In genomic region chr3:53478921-53479664, GRCh38 we compare ENCODE assay signal across 2 cellular contexts.
TF ChIP-seq lines count a peak whose summit lies in the region.

No MANE protein-coding gene starts in this region.

TF ChIP-seq in H1, 55 proteins besides CTCF, POLR2A, EP300 and RAD21:
- TF ChIP-seq HDAC2 (IDR thresholded peaks at IDR 0.05; ENCODE audit: borderline replicate concordance in 1 of 2, low read depth in 2 of 2, low read length in 2 of 2) (no peak), TBP (IDR thresholded peaks at IDR 0.05; ENCODE audit: low read depth, low read length) (no peak), GTF2F1 (IDR thresholded peaks at IDR 0.05; ENCODE audit: borderline replicate concordance, low read depth, low read length) (no peak), CHD2 (IDR thresholded peaks at IDR 0.05; ENCODE audit: low read length) (no peak), RNF2 (IDR thresholded peaks at IDR 0.05; ENCODE audit: borderline replicate concordance, low read depth, low read length, missing control alignments, poor library complexity, severe bottlenecking) (no peak), RBBP5 (IDR thresholded peaks at IDR 0.05; ENCODE audit: borderline replicate concordance, low read depth, low read length) (no peak), MAFK (IDR thresholded peaks at IDR 0.05; ENCODE audit: low read depth, low read length) (no peak), SUZ12 (IDR thresholded peaks at IDR 0.05; ENCODE audit: low read length) (no peak), BACH1 (IDR thresholded peaks at IDR 0.05; ENCODE audit: low read length) (no peak), KDM1A (IDR thresholded peaks at IDR 0.05; ENCODE audit: borderline replicate concordance, low read length) (no peak), YY1 (IDR thresholded peaks at IDR 0.05; ENCODE audit: low read depth, low read length) (no peak), RFX5 (IDR thresholded peaks at IDR 0.05; ENCODE audit: borderline replicate concordance, low read depth, low read length) (no peak), POU5F1 (IDR thresholded peaks at IDR 0.05; ENCODE audit: low read depth, low read length) (no peak), FOSL1 (IDR thresholded peaks at IDR 0.05; ENCODE audit: insufficient read depth, low read depth, low read length) (no peak)
- TF ChIP-seq, protein P1, sequence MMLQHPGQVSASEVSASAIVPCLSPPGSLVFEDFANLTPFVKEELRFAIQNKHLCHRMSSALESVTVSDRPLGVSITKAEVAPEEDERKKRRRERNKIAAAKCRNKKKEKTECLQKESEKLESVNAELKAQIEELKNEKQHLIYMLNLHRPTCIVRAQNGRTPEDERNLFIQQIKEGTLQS (IDR thresholded peaks at IDR 0.05; ENCODE audit: insufficient read depth, low read depth, low read length), result no peak

TF ChIP-seq in HepG2, 621 proteins besides CTCF, POLR2A, EP300 and RAD21 (continues in another document):
- TF ChIP-seq ZSCAN25 (CRISPR knock-in tag; IDR thresholded peaks at IDR 0.05), result 0 out of 2 replicates have a peak, but pooled peaks have one; percentile 54
- 0 out of 2 replicates have a peak, but pooled peaks have one; percentile 19 for TF ChIP-seq HNF4G (IDR thresholded peaks at IDR 0.05; ENCODE audit: borderline replicate concordance, low read depth, low read length)
- no peak for TF ChIP-seq HNF4G (CRISPR knock-in tag; IDR thresholded peaks at IDR 0.05; ENCODE audit: borderline replicate concordance, low read depth)
- peak; percentile 8; the same call in 1 of the 2 replicates for TF ChIP-seq ZNF501 (CRISPR knock-in tag; IDR thresholded peaks at IDR 0.05)
- 0 out of 2 replicates have a peak, but pooled peaks have one; percentile 34 for TF ChIP-seq FOXO4 (CRISPR knock-in tag; conservative IDR thresholded peaks at IDR 0.05)
- no peak for TF ChIP-seq ZNF564 (CRISPR knock-in tag; IDR thresholded peaks at IDR 0.05)
- TF ChIP-seq, protein P2, sequence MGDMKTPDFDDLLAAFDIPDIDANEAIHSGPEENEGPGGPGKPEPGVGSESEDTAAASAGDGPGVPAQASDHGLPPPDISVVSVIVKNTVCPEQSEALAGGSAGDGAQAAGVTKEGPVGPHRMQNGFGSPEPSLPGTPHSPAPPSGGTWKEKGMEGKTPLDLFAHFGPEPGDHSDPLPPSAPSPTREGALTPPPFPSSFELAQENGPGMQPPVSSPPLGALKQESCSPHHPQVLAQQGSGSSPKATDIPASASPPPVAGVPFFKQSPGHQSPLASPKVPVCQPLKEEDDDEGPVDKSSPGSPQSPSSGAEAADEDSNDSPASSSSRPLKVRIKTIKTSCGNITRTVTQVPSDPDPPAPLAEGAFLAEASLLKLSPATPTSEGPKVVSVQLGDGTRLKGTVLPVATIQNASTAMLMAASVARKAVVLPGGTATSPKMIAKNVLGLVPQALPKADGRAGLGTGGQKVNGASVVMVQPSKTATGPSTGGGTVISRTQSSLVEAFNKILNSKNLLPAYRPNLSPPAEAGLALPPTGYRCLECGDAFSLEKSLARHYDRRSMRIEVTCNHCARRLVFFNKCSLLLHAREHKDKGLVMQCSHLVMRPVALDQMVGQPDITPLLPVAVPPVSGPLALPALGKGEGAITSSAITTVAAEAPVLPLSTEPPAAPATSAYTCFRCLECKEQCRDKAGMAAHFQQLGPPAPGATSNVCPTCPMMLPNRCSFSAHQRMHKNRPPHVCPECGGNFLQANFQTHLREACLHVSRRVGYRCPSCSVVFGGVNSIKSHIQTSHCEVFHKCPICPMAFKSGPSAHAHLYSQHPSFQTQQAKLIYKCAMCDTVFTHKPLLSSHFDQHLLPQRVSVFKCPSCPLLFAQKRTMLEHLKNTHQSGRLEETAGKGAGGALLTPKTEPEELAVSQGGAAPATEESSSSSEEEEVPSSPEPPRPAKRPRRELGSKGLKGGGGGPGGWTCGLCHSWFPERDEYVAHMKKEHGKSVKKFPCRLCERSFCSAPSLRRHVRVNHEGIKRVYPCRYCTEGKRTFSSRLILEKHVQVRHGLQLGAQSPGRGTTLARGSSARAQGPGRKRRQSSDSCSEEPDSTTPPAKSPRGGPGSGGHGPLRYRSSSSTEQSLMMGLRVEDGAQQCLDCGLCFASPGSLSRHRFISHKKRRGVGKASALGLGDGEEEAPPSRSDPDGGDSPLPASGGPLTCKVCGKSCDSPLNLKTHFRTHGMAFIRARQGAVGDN (CRISPR knock-in tag; IDR thresholded peaks at IDR 0.05), result peak; percentile 38
- TF ChIP-seq ZFP37 (CRISPR knock-in tag; IDR thresholded peaks at IDR 0.05; ENCODE audit: borderline replicate concordance), result no peak
- 0 out of 2 replicates have a peak, but pooled peaks have one; percentile 13 for TF ChIP-seq ZSCAN31 (CRISPR knock-in tag; IDR thresholded peaks at IDR 0.05; ENCODE audit: low read depth)
- TF ChIP-seq ZNF451 (CRISPR knock-in tag; IDR thresholded peaks at IDR 0.05), result 0 out of 2 replicates have a peak, but pooled peaks have one; percentile 20
- 0 out of 2 replicates have a peak, but pooled peaks have one; percentile 51 for TF ChIP-seq MYPOP (CRISPR knock-in tag; IDR thresholded peaks at IDR 0.05)
- 0 out of 2 replicates have a peak, but pooled peaks have one; percentile 22 for TF ChIP-seq CEBPG (CRISPR knock-in tag; IDR thresholded peaks at IDR 0.05)
- TF ChIP-seq, protein P3, sequence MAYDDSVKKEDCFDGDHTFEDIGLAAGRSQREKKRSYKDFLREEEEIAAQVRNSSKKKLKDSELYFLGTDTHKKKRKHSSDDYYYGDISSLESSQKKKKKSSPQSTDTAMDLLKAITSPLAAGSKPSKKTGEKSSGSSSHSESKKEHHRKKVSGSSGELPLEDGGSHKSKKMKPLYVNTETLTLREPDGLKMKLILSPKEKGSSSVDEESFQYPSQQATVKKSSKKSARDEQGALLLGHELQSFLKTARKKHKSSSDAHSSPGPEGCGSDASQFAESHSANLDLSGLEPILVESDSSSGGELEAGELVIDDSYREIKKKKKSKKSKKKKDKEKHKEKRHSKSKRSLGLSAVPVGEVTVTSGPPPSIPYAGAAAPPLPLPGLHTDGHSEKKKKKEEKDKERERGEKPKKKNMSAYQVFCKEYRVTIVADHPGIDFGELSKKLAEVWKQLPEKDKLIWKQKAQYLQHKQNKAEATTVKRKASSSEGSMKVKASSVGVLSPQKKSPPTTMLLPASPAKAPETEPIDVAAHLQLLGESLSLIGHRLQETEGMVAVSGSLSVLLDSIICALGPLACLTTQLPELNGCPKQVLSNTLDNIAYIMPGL (CRISPR knock-in tag; IDR thresholded peaks at IDR 0.05; ENCODE audit: borderline replicate concordance in 1 of 2, low read depth in 1 of 2), result 0 out of 4 replicates have a peak, but pooled peaks of 1 of the 2 experiments have one; percentile 12
- TF ChIP-seq PHF8 (CRISPR knock-in tag; IDR thresholded peaks at IDR 0.05), result peak; percentile 31; the same call in 1 of the 2 replicates
- 0 out of 2 replicates have a peak, but pooled peaks have one; percentile 14 for TF ChIP-seq ZNF292 (CRISPR knock-in tag; IDR thresholded peaks at IDR 0.05; ENCODE audit: borderline replicate concordance, low read depth)
- TF ChIP-seq CERS6 (CRISPR knock-in tag; IDR thresholded peaks at IDR 0.05), result no peak
- TF ChIP-seq ZBTB40 (IDR thresholded peaks at IDR 0.05), result no peak
- TF ChIP-seq ZBTB40 (CRISPR knock-in tag; IDR thresholded peaks at IDR 0.05), result 0 out of 2 replicates have a peak, but pooled peaks have one; percentile 21
- peak; percentile 37; the same call in 1 of the 2 replicates for TF ChIP-seq ZNF891 (CRISPR knock-in tag; IDR thresholded peaks at IDR 0.05)
- TF ChIP-seq, protein P4, sequence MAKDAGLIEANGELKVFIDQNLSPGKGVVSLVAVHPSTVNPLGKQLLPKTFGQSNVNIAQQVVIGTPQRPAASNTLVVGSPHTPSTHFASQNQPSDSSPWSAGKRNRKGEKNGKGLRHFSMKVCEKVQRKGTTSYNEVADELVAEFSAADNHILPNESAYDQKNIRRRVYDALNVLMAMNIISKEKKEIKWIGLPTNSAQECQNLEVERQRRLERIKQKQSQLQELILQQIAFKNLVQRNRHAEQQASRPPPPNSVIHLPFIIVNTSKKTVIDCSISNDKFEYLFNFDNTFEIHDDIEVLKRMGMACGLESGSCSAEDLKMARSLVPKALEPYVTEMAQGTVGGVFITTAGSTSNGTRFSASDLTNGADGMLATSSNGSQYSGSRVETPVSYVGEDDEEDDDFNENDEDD (CRISPR knock-in tag; IDR thresholded peaks at IDR 0.05; ENCODE audit: borderline replicate concordance), result peak; percentile 31; the same call in 1 of the 2 replicates
- TF ChIP-seq YEATS2 (CRISPR knock-in tag; IDR thresholded peaks at IDR 0.05; ENCODE audit: borderline replicate concordance), result 0 out of 2 replicates have a peak, but pooled peaks have one; percentile 46
- peak; percentile 46 for TF ChIP-seq TEAD3 (CRISPR knock-in tag; optimal IDR thresholded peaks at IDR 0.05; ENCODE audit: borderline replicate concordance)
- TF ChIP-seq HNF4A (CRISPR knock-in tag; IDR thresholded peaks at IDR 0.05), result peak; percentile 66
- TF ChIP-seq ZNF597 (CRISPR knock-in tag; IDR thresholded peaks at IDR 0.05), result no peak
